ENCODE assay signal across 13 cellular contexts in the genomic region with DNA sequence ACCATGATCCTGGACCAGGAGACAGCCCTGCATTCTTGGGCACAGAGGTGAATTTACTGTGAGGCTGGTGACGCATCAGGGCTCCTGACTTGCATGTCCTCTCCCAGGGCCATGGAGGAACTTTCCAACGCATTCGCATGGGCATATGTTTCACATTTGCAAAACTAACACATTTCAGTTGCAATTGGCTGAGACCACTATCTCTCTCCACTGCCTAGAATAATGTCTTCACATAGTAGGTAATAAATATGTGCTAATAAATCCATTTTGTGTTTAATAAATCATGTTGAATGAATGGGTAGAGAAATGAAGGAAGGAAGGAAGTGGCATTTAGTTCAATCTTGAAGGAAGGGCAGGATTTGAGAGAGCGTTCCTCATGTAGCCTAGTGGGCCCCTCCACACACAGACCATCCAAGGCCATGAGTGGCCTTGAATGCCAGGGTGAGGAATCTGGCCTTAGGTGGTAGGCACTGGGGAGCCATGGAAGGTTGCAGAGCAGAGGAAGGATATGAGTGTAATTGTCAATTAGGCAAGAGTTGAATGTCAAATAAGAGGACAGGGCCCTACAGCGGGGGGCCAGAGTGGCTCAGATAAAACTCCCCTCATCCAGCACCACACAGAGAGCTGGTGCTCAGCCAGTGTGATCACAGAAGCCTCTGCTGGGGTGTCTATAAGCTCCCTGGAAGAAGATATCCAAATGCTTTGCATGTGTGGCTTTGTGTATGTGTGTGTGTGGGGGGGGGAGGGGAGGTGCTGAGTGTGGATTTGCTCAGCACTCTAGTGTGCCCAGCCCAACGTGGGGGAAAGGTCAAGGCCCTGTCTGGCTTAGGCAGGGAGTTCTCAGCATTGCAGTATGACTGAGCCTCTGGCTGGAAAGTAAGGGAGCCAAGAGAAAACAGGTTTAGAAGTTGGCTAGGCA. TPM values are rescaled to one million over a fixed set of nuclear protein-coding genes. Genes with fewer than 3 reads are reported as not detected.
DNase-seq lines count a peak whose midpoint lies in the region; ATAC-seq and TF ChIP-seq lines count a peak whose summit lies in the region.
"Had no signal": no experiment of that assay in that cellular context is flagged by ENCODE, and none has a peak within 500 bp of the region (broad histone marks: within the 10 kb centered on the region; RNA-seq: fewer than 3 reads in every experiment).

No MANE protein-coding gene starts in this region.

- intact Hi-C loops in left ventricle myocardium superior (cut with micrococcal nuclease), result loop anchor here (2.0 kb wide), 1 partner anchor 48 kb away; no protein-coding TSS in a partner anchor
- intact Hi-C loops in sciatic nerve (cut with DNase I), result loop anchor here (5.0 kb wide), 1 partner anchor 183 kb away; no protein-coding TSS in a partner anchor
- intact Hi-C loops in natural killer cell (cut with micrococcal nuclease), result loop anchor here (10.0 kb wide), 1 partner anchor 610 kb away; no protein-coding TSS in a partner anchor
- intact Hi-C loops in CD8-positive, alpha-beta T cell (cut with DNase I, micrococcal nuclease), result loop anchor here (2.0 to 10.0 kb wide), 5 partner anchors 42 to 410 kb away; a partner anchor contains a TSS

- H3K4me1 ChIP-seq in GM23338 (ENCODE audit: insufficient read depth), result peaks cover 6% of the 10 kb centered on the region; the same call in 1 of the 2 replicates
- no peaks in the 10 kb centered on the region for H3K4me1 ChIP-seq in RWPE2 (ENCODE audit: insufficient read depth, poor library complexity, severe bottlenecking)
- H3K4me1 ChIP-seq in Peyer's patch, result peaks cover 0 to 10% (median 0%) of the 10 kb centered on the region in 4 donors
- H3K4me1 ChIP-seq in CD8-positive, alpha-beta T cell (ENCODE audit: insufficient read depth, low read length), result peaks cover 4% of the 10 kb centered on the region

- no peak overlapping the region for H3K27ac Mint-ChIP-seq in GM23338
- no peak overlapping the region for H3K27ac Mint-ChIP-seq in natural killer cell
- no peak overlapping the region for H3K27ac Mint-ChIP-seq in CD8-positive, alpha-beta T cell
- H3K27ac Mint-ChIP-seq: stimulated activated naive CD8-positive, alpha-beta T cell treated with anti-CD3 and anti-CD28 coated beads, Interleukin-15, Interleukin-2, amounts not matched to agents 100 ng/mL and 50 ng/mL, for 24 hours had no signal

- peak overlapping the region; percentile 85 for H2AFZ ChIP-seq in GM23338

- TF ChIP-seq POLR2A in Peyer's patch (IDR thresholded peaks at IDR 0.05), result no peak

- no peak for DNase-seq in GM23338 (ENCODE audit: low spot score)
- DNase-seq in RWPE2 (ENCODE audit: low spot score), result peak; percentile 70
- no peak for DNase-seq in left ventricle myocardium superior
- DNase-seq in sciatic nerve (ENCODE audit: low spot score), result no peak
- DNase-seq in Peyer's patch, result no peak
- DNase-seq in natural killer cell, result no peak
- no peak for DNase-seq in activated CD4-positive, CD25-positive, alpha-beta regulatory T cell (lab: John Stamatoyannopoulos, UW)
- no peak for DNase-seq in CD8-positive, alpha-beta T cell
- DNase-seq: NCI-H1436 treated with DMSO at 0.1 percent for 48 hours had no signal

- H3K36me3 ChIP-seq in GM23338 (ENCODE audit: insufficient read depth), result no peaks in the 10 kb centered on the region
- no peaks in the 10 kb centered on the region for H3K36me3 ChIP-seq in RWPE2 (ENCODE audit: low read depth)
- no peaks in the 10 kb centered on the region for H3K36me3 ChIP-seq in Peyer's patch
- H3K36me3 ChIP-seq in CD8-positive, alpha-beta T cell (ENCODE audit: insufficient read depth, low read length), result no peaks in the 10 kb centered on the region

- no peaks in the 10 kb centered on the region for H3K79me2 ChIP-seq in GM23338 (replicated peaks; ENCODE audit: insufficient read depth)

- H3K9me3 Mint-ChIP-seq in GM23338, result no peaks in the 10 kb centered on the region
- no peaks in the 10 kb centered on the region for H3K9me3 Mint-ChIP-seq in natural killer cell
- no peaks in the 10 kb centered on the region for H3K9me3 Mint-ChIP-seq in CD8-positive, alpha-beta T cell
- H3K9me3 Mint-ChIP-seq: stimulated activated naive CD8-positive, alpha-beta T cell treated with anti-CD3 and anti-CD28 coated beads, Interleukin-15, Interleukin-2, amounts not matched to agents 100 ng/mL and 50 ng/mL, for 24 hours had no signal

- H3K4me3 ChIP-seq in GM23338, result no peak overlapping the region
- no peak overlapping the region for H3K4me3 ChIP-seq in RWPE2 (ENCODE audit: severe bottlenecking)
- no peak overlapping the region for H3K4me3 ChIP-seq in Peyer's patch
- H3K4me3 ChIP-seq in CD8-positive, alpha-beta T cell (ENCODE audit: low read depth, low read length), result no peak overlapping the region

- 0 out of 2 replicates have a peak overlapping the region, but pooled peaks have one; percentile 55 for H3K4me2 ChIP-seq in GM23338

- POLR2A ChIA-PET in CD8-positive, alpha-beta T cell (lab: Charles Lee), result interaction anchor here (0.6 to 2.2 kb wide), 7 partner anchors 12 to 274 kb away, joined by 3 to 15 read pairs (median 3); no protein-coding TSS in a partner anchor

- H3K27me3 ChIP-seq in GM23338 (ENCODE audit: insufficient read depth) (no peaks in the 10 kb centered on the region), RWPE2 (ENCODE audit: insufficient read depth, poor library complexity, severe bottlenecking) (no peaks in the 10 kb centered on the region), Peyer's patch (no peaks in the 10 kb centered on the region)
- no peaks in the 10 kb centered on the region for H3K27me3 ChIP-seq in CD8-positive, alpha-beta T cell (ENCODE audit: insufficient read depth, low read length)

- H3K27ac ChIP-seq in GM23338 (ENCODE audit: low read depth) (no peak overlapping the region), RWPE2 (ENCODE audit: poor library complexity, severe bottlenecking) (no peak overlapping the region), Peyer's patch (no peak overlapping the region)
- H3K27ac ChIP-seq in CD8-positive, alpha-beta T cell (ENCODE audit: low read depth, low read length), result no peak overlapping the region
- H3K27ac ChIP-seq: VCaP had no signal

- H3F3A ChIP-seq in GM23338 (replicated peaks; ENCODE audit: low read depth), result no peaks in the 10 kb centered on the region

- H3K27me3 Mint-ChIP-seq in GM23338 (ENCODE audit: insufficient read depth, low read depth, poor library complexity), result peaks cover 10% of the 10 kb centered on the region
- peaks cover 2 to 12% of the 10 kb centered on the region in 2 donors for H3K27me3 Mint-ChIP-seq in natural killer cell (ENCODE audit: low read depth in 2 of 2)
- peaks cover 9% of the 10 kb centered on the region for H3K27me3 Mint-ChIP-seq in CD8-positive, alpha-beta T cell (ENCODE audit: low read depth)

- H3K4me3 Mint-ChIP-seq in GM23338 (no peak overlapping the region), natural killer cell (no peak overlapping the region)
- H3K4me3 Mint-ChIP-seq in CD8-positive, alpha-beta T cell, result no peak overlapping the region
- H3K4me3 Mint-ChIP-seq: stimulated activated naive CD8-positive, alpha-beta T cell treated with anti-CD3 and anti-CD28 coated beads, Interleukin-15, Interleukin-2, amounts not matched to agents 100 ng/mL and 50 ng/mL, for 24 hours had no signal

- H3K4me1 Mint-ChIP-seq in GM23338 (peaks cover 15% of the 10 kb centered on the region), natural killer cell (peaks cover 6 to 10% of the 10 kb centered on the region in 2 donors)
- peaks cover 9% of the 10 kb centered on the region for H3K4me1 Mint-ChIP-seq in CD8-positive, alpha-beta T cell (ENCODE audit: low read depth)

- ATAC-seq in GM23338, result no peak
- peak; percentile 2; the same call in 1 of the 3 replicates for ATAC-seq in RWPE2 (ENCODE audit: low read depth)
- peak; percentile 30 for ATAC-seq in left ventricle myocardium superior
- ATAC-seq in sciatic nerve, result peak; percentile 32
- no peak for ATAC-seq in natural killer cell
- no peak for ATAC-seq in CD8-positive, alpha-beta T cell

- H3K9me3 ChIP-seq in RWPE2 (ENCODE audit: severe bottlenecking) (no peaks in the 10 kb centered on the region), Peyer's patch (no peaks in the 10 kb centered on the region)
- no peaks in the 10 kb centered on the region for H3K9me3 ChIP-seq in CD8-positive, alpha-beta T cell (ENCODE audit: low read length)

- no peaks in the 10 kb centered on the region for H3K36me3 Mint-ChIP-seq in GM23338 (ENCODE audit: low read depth)
- no peaks in the 10 kb centered on the region for H3K36me3 Mint-ChIP-seq in natural killer cell
- H3K36me3 Mint-ChIP-seq in CD8-positive, alpha-beta T cell, result no peaks in the 10 kb centered on the region

- H4K20me1 ChIP-seq in GM23338 (replicated peaks; ENCODE audit: insufficient read depth), result no peaks in the 10 kb centered on the region

- TF ChIP-seq CTCF in GM23338 (conservative IDR thresholded peaks at IDR 0.05; ENCODE audit: low read depth in 2 of 2) (no peak), RWPE2 (IDR thresholded peaks at IDR 0.05; ENCODE audit: poor library complexity, severe bottlenecking) (no peak), Peyer's patch (IDR thresholded peaks at IDR 0.05) (no peak), natural killer cell (IDR thresholded peaks at IDR 0.05) (no peak)
- no peak for TF ChIP-seq CTCF in CD8-positive, alpha-beta T cell (IDR thresholded peaks at IDR 0.05)

- CTCF ChIA-PET in CD8-positive, alpha-beta T cell (lab: Charles Lee), result interaction anchor here (0.6 to 8.4 kb wide), 48 partner anchors 10 to 803 kb away, joined by 3 to 161 read pairs (median 4); a partner anchor contains a TSS

- no peaks in the 10 kb centered on the region for H3K9me2 ChIP-seq in GM23338 (ENCODE audit: insufficient read depth)

TF ChIP-seq in GM23338, 12 proteins besides CTCF, POLR2A, EP300 and RAD21:
- TF ChIP-seq EZH2 (IDR thresholded peaks at IDR 0.05; ENCODE audit: low read depth, unreplicated experiment) (no peak), ZNF331 (CRISPR knock-in tag; IDR thresholded peaks at IDR 0.05; ENCODE audit: low read depth) (no peak), ZNF114 (CRISPR knock-in tag; IDR thresholded peaks at IDR 0.05) (no peak), EZH2phosphoT487 (IDR thresholded peaks at IDR 0.05; ENCODE audit: unreplicated experiment) (no peak)

RNA-seq across cellular contexts. Expression of a gene that starts 30.9 kb away (rescaled TPM):
- total RNA-seq in GM23338 (2014; rRNA removed; shearing (Covaris generic)), result not detected in 2 replicates
- not detected in 2 replicates for polyA plus RNA-seq in GM23338 (2016; fragmentation: Nextera tagmentation; extraction: Ambion mirVana)
- total RNA-seq in left ventricle myocardium superior (19.5 TPM), sciatic nerve (147 TPM), Peyer's patch (10 to 100 TPM in 2 of 4 donors, 1 to 10 TPM in 2; 5.8 to 32.2 (median 11.2) TPM), natural killer cell (not detected)
- total RNA-seq in CD8-positive, alpha-beta T cell, result not detected
- total RNA-seq: activated CD8-positive, alpha-beta memory T cell treated with anti-CD3 and anti-CD28 coated beads for 36 hours; LHCN-M2 had no signal

RNA-seq across cellular contexts. Expression of a gene that starts 32.8 kb away (rescaled TPM):
- 12.7 and 16.2 TPM in 2 replicates for total RNA-seq in GM23338 (2014; rRNA removed; shearing (Covaris generic))
- 14.6 and 15.8 TPM in 2 replicates for polyA plus RNA-seq in GM23338 (2016; fragmentation: Nextera tagmentation; extraction: Ambion mirVana)
- total RNA-seq in left ventricle myocardium superior (8.5 TPM), sciatic nerve (7.7 TPM), Peyer's patch (10 to 100 TPM in 1 of 4 donors, 1 to 10 TPM in 3; 1.6 to 25.6 (median 5.0) TPM), natural killer cell (10 to 100 TPM; 71.7 to 94.2 (median 73.9) TPM)
- 10 to 100 TPM; 27.9 to 30.2 TPM for total RNA-seq in CD8-positive, alpha-beta T cell

Comparison
In these comparisons a context has a peak if more than half of its experiments do, and no peak if none do; other contexts are left out.
1. ATAC-seq: peak in RWPE2 (single experiment), left ventricle myocardium superior (single experiment) and sciatic nerve (single experiment); none in GM23338 (single experiment), natural killer cell (0 of 3) and CD8-positive, alpha-beta T cell (single experiment).